11 cellular contexts compared by ENCODE assay signal in genomic region chr7:148747274-148747673, GRCh38. TPM values are rescaled to one million over a fixed set of nuclear protein-coding genes. Genes with fewer than 3 reads are reported as not detected.
DNase-seq lines count a peak whose midpoint lies in the region; TF ChIP-seq lines count a peak whose summit lies in the region.
"Had no signal": no experiment of that assay in that cellular context is flagged by ENCODE, and none has a peak within 500 bp of the region (broad histone marks: within the 10 kb centered on the region; RNA-seq: fewer than 3 reads in every experiment).

No MANE protein-coding gene starts in this region.

- WGBS in sigmoid colon, 2 donors = 42 to 57% methylated on average over 3 of the region's 3 CpGs

- H3K4me1 Mint-ChIP-seq in endothelial cell (ENCODE audit: unreplicated experiment) (no peaks in the 10 kb centered on the region), osteocyte (ENCODE audit: unreplicated experiment) (no peaks in the 10 kb centered on the region)

- TF ChIP-seq CTCF in endothelial cell (IDR thresholded peaks at IDR 0.05; ENCODE audit: unreplicated experiment) (no peak), sigmoid colon (IDR thresholded peaks at IDR 0.05) (no peak), osteocyte (IDR thresholded peaks at IDR 0.05) (no peak)

- H3K9me3 Mint-ChIP-seq in endothelial cell (ENCODE audit: unreplicated experiment) = no peaks in the 10 kb centered on the region
- peaks cover under 1% of the 10 kb centered on the region for H3K9me3 Mint-ChIP-seq in osteocyte (ENCODE audit: unreplicated experiment)

- H3K4me1 ChIP-seq in sigmoid colon = no peaks in the 10 kb centered on the region
- H3K4me1 ChIP-seq: upper lobe of left lung had no signal

- H3K4me3 ChIP-seq in sigmoid colon = no peak overlapping the region
- H3K4me3 ChIP-seq: upper lobe of left lung had no signal

- H3K27ac Mint-ChIP-seq in endothelial cell (ENCODE audit: unreplicated experiment) (peak overlapping the region; percentile 40), osteocyte (ENCODE audit: unreplicated experiment) (no peak overlapping the region)

- no peak for TF ChIP-seq POLR2A in sigmoid colon (IDR thresholded peaks at IDR 0.05)

- H3K36me3 ChIP-seq in sigmoid colon = peaks cover 0 to under 1% (median 0%) of the 10 kb centered on the region in 4 donors

- DNase-seq in NCI-H82 (lab: John Stamatoyannopoulos, UW) = peak; percentile 6
- no peak for DNase-seq in NCI-H82 treated with DMSO at 0.1 percent for 48 hours (lab: John Stamatoyannopoulos, UW; ENCODE audit: unreplicated experiment)
- peak; percentile 76 to 86 for DNase-seq in NCI-H2081 (lab: John Stamatoyannopoulos, UW)
- DNase-seq in endothelial cell (ENCODE audit: low spot score) = no peak
- peak; percentile 35 for DNase-seq in renal cortical epithelial cell (ENCODE audit: low read depth)
- DNase-seq in sigmoid colon = no peak
- DNase-seq in osteocyte (ENCODE audit: extremely low spot score, unreplicated experiment) = no peak
- no peak for DNase-seq in posterior vena cava (ENCODE audit: low spot score)
- DNase-seq: GF-D8, Karpas-422, upper lobe of left lung had no signal

- intact Hi-C loops in sigmoid colon (cut with DNase I) (no loop called here), posterior vena cava (cut with DNase I) (no loop called here)

- no peaks in the 10 kb centered on the region for H3K27me3 ChIP-seq in sigmoid colon
- H3K27me3 ChIP-seq: upper lobe of left lung had no signal

- H3K27me3 Mint-ChIP-seq in endothelial cell (ENCODE audit: unreplicated experiment) (peaks cover 5% of the 10 kb centered on the region), osteocyte (ENCODE audit: unreplicated experiment) (no peaks in the 10 kb centered on the region)

- H3K27ac ChIP-seq in sigmoid colon = no peak overlapping the region
- H3K27ac ChIP-seq: upper lobe of left lung had no signal

- no peak for TF ChIP-seq EP300 in sigmoid colon (IDR thresholded peaks at IDR 0.05)

- no peaks in the 10 kb centered on the region for H3K9me3 ChIP-seq in sigmoid colon
- H3K9me3 ChIP-seq: upper lobe of left lung had no signal

- peaks cover 22% of the 10 kb centered on the region for H3K36me3 Mint-ChIP-seq in endothelial cell (ENCODE audit: low read depth, unreplicated experiment)
- peaks cover 21% of the 10 kb centered on the region for H3K36me3 Mint-ChIP-seq in osteocyte (ENCODE audit: unreplicated experiment)

- H3K4me3 Mint-ChIP-seq in endothelial cell (ENCODE audit: unreplicated experiment) (no peak overlapping the region), osteocyte (ENCODE audit: unreplicated experiment) (no peak overlapping the region)

RNA-seq across cellular contexts. Expression of gene CUL1, which starts 48.6 kb away (rescaled TPM):
- 54.5 TPM for total RNA-seq in endothelial cell (ENCODE audit: unreplicated experiment)
- 39.2 and 69.2 TPM in 2 replicates for total RNA-seq in renal cortical epithelial cell
- 10 to 100 TPM; 53.9 to 72.8 (median 65.3) TPM for total RNA-seq in sigmoid colon
- 10 to 100 TPM; 24.0 to 28.7 (median 27.7) TPM for polyA plus RNA-seq in sigmoid colon
- 45.6 and 46.8 TPM in 2 replicates for total RNA-seq in osteocyte
- 10 to 100 TPM; 38.3 to 50.2 TPM for total RNA-seq in posterior vena cava

Comparison
In these comparisons a context has a peak if more than half of its experiments do, and no peak if none do; other contexts are left out.
1. DNase-seq: peak in NCI-H82 (single experiment), NCI-H2081 (2 of 2) and renal cortical epithelial cell (single experiment); none in NCI-H82 treated with DMSO at 0.1 percent for 48 hours (single experiment), endothelial cell (single experiment), sigmoid colon (single experiment), osteocyte (single experiment) and posterior vena cava (single experiment).